ENCODE assay signal across 6 cellular contexts in genomic region chr18:27163197-27163716, GRCh38. TPM values are rescaled to one million over a fixed set of nuclear protein-coding genes. Genes with fewer than 3 reads are reported as not detected.
"Had no signal": no experiment of that assay in that cellular context is flagged by ENCODE, and none has a peak within 500 bp of the region (broad histone marks: within the 10 kb centered on the region; RNA-seq: fewer than 3 reads in every experiment).

No MANE protein-coding gene starts in this region.

RNA-seq across cellular contexts. Expression of gene CHST9, which starts 21.9 kb away (rescaled TPM):
- total RNA-seq: activated CD4-positive, alpha-beta T cell treated with anti-CD3 and anti-CD28 coated beads, Interleukin-2, amount 10 ng/mL, durations not matched to agents 7 days and 5 days; activated T-cell treated with anti-CD3 and anti-CD28 coated beads, Interleukin-2, amount 50 U/mL, for 72 hours; fibroblast of villous mesenchyme; lung microvascular endothelial cell; myocyte; subcutaneous adipose tissue had no signal
